Comparison of ENCODE assay signal across 1 cellular context in the genomic region with DNA sequence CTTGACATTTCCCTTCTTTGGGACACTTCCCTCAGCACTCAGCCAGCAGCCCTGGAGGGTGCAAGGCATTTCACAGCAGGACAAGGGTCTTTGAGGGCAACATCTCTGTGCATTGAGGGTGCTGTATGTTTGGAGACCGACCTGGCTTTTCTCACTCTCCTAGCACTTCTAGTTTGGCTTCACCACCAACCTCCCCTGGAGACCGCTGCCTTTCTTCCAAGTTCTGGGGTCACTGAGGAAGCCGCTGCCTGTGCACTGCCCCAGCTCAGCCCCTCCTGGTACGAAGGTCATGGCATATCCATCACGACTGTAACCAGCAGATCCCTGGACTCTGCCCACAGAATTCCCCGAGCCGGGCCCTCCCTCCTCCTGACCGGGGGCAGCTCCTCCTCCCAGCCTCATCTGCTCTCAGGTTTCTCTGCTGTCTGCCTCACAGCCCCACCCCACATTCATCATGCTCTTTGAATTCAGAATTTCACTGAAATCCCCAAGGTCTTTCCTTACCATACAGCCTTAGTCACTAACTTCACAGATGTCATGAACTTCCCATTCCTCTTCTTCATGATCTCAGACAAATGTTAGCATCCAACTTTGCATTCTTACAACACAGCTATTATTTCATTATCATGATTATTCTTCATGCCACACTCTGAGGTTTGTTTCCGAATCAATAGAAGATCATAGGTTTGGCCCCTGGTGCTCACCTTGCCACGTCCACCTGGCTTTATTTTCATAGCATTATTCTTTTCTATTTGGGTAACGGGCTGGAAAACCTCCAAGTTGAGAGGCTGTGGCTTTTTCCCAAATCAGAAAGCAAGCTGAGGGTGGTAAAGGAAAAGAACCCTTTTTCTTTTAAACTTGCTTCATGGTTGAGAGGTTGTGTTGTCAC.
TF ChIP-seq lines count a peak whose summit lies in the region.

No MANE protein-coding gene starts in this region.

TF ChIP-seq in HepG2, 621 proteins besides CTCF, POLR2A, EP300 and RAD21 (continued from another document and continues in another):
- TF ChIP-seq, protein P1, sequence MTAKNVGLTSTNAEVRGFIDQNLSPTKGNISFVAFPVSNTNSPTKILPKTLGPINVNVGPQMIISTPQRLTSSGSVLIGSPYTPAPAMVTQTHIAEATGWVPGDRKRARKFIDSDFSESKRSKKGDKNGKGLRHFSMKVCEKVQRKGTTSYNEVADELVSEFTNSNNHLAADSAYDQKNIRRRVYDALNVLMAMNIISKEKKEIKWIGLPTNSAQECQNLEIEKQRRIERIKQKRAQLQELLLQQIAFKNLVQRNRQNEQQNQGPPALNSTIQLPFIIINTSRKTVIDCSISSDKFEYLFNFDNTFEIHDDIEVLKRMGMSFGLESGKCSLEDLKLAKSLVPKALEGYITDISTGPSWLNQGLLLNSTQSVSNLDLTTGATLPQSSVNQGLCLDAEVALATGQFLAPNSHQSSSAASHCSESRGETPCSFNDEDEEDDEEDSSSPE (CRISPR knock-in tag; IDR thresholded peaks at IDR 0.05) = peak; percentile 42; the same call in 1 of the 2 replicates
- TF ChIP-seq SMC3 (IDR thresholded peaks at IDR 0.05; ENCODE audit: low read length) (no peak), ZNF451 (CRISPR knock-in tag; IDR thresholded peaks at IDR 0.05) (0 out of 2 replicates have a peak, but pooled peaks have one; percentile 38), ZNF841 (CRISPR knock-in tag; IDR thresholded peaks at IDR 0.05; ENCODE audit: borderline replicate concordance) (no peak), ZNF558 (CRISPR knock-in tag; IDR thresholded peaks at IDR 0.05; ENCODE audit: borderline replicate concordance) (no peak), TBX2 (CRISPR knock-in tag; IDR thresholded peaks at IDR 0.05; ENCODE audit: borderline replicate concordance) (peak; percentile 48), ZFP37 (CRISPR knock-in tag; IDR thresholded peaks at IDR 0.05; ENCODE audit: borderline replicate concordance) (0 out of 2 replicates have a peak, but pooled peaks have one; percentile 11), MED1 (CRISPR knock-in tag; IDR thresholded peaks at IDR 0.05) (peak; percentile 83), ZNF567 (CRISPR knock-in tag; IDR thresholded peaks at IDR 0.05; ENCODE audit: borderline replicate concordance) (no peak), ZMAT3 (CRISPR knock-in tag; conservative IDR thresholded peaks at IDR 0.05) (peak; percentile 80; the same call in 1 of the 2 replicates), ZSCAN25 (CRISPR knock-in tag; IDR thresholded peaks at IDR 0.05) (peak; percentile 56; the same call in 1 of the 2 replicates), IRF2 (CRISPR knock-in tag; IDR thresholded peaks at IDR 0.05) (peak; percentile 56; the same call in 1 of the 2 replicates), ZNF44 (CRISPR knock-in tag; IDR thresholded peaks at IDR 0.05) (no peak; the same call in 1 of the 2 replicates), HMG20B (CRISPR knock-in tag; conservative IDR thresholded peaks at IDR 0.05) (no peak), AGO2 (optimal IDR thresholded peaks at IDR 0.05; ENCODE audit: low read depth, low read length) (no peak), SAP130 (CRISPR knock-in tag; IDR thresholded peaks at IDR 0.05; ENCODE audit: low read depth) (peak; percentile 73), ZSCAN12 (CRISPR knock-in tag; IDR thresholded peaks at IDR 0.05) (no peak), NCOA5 (CRISPR knock-in tag; IDR thresholded peaks at IDR 0.05) (no peak), PAF1 (CRISPR knock-in tag; IDR thresholded peaks at IDR 0.05) (no peak), SPEN (CRISPR knock-in tag; IDR thresholded peaks at IDR 0.05; ENCODE audit: low read depth) (peak; percentile 86; the same call in 1 of the 2 replicates), ZFY (CRISPR knock-in tag; IDR thresholded peaks at IDR 0.05) (no peak), ATF1 (CRISPR knock-in tag; IDR thresholded peaks at IDR 0.05) (0 out of 2 replicates have a peak, but pooled peaks have one; percentile 11), KDM2A (CRISPR knock-in tag; IDR thresholded peaks at IDR 0.05; ENCODE audit: borderline replicate concordance, low read depth) (peak; percentile 50), ZNF296 (CRISPR knock-in tag; conservative IDR thresholded peaks at IDR 0.05) (no peak), PAWR (CRISPR knock-in tag; IDR thresholded peaks at IDR 0.05; ENCODE audit: borderline replicate concordance) (no peak), ARNTL (CRISPR knock-in tag; IDR thresholded peaks at IDR 0.05) (peak; percentile 55), ZNF850 (CRISPR knock-in tag; conservative IDR thresholded peaks at IDR 0.05) (no peak), KDM5B (CRISPR knock-in tag; IDR thresholded peaks at IDR 0.05; ENCODE audit: borderline replicate concordance) (peak; percentile 61; the same call in 1 of the 2 replicates)
- TF ChIP-seq, protein P2, sequence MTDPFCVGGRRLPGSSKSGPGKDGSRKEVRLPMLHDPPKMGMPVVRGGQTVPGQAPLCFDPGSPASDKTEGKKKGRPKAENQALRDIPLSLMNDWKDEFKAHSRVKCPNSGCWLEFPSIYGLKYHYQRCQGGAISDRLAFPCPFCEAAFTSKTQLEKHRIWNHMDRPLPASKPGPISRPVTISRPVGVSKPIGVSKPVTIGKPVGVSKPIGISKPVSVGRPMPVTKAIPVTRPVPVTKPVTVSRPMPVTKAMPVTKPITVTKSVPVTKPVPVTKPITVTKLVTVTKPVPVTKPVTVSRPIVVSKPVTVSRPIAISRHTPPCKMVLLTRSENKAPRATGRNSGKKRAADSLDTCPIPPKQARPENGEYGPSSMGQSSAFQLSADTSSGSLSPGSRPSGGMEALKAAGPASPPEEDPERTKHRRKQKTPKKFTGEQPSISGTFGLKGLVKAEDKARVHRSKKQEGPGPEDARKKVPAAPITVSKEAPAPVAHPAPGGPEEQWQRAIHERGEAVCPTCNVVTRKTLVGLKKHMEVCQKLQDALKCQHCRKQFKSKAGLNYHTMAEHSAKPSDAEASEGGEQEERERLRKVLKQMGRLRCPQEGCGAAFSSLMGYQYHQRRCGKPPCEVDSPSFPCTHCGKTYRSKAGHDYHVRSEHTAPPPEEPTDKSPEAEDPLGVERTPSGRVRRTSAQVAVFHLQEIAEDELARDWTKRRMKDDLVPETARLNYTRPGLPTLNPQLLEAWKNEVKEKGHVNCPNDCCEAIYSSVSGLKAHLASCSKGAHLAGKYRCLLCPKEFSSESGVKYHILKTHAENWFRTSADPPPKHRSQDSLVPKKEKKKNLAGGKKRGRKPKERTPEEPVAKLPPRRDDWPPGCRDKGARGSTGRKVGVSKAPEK (CRISPR knock-in tag; IDR thresholded peaks at IDR 0.05; ENCODE audit: borderline replicate concordance) = 0 out of 2 replicates have a peak, but pooled peaks have one; percentile 46
- TF ChIP-seq, protein P3, sequence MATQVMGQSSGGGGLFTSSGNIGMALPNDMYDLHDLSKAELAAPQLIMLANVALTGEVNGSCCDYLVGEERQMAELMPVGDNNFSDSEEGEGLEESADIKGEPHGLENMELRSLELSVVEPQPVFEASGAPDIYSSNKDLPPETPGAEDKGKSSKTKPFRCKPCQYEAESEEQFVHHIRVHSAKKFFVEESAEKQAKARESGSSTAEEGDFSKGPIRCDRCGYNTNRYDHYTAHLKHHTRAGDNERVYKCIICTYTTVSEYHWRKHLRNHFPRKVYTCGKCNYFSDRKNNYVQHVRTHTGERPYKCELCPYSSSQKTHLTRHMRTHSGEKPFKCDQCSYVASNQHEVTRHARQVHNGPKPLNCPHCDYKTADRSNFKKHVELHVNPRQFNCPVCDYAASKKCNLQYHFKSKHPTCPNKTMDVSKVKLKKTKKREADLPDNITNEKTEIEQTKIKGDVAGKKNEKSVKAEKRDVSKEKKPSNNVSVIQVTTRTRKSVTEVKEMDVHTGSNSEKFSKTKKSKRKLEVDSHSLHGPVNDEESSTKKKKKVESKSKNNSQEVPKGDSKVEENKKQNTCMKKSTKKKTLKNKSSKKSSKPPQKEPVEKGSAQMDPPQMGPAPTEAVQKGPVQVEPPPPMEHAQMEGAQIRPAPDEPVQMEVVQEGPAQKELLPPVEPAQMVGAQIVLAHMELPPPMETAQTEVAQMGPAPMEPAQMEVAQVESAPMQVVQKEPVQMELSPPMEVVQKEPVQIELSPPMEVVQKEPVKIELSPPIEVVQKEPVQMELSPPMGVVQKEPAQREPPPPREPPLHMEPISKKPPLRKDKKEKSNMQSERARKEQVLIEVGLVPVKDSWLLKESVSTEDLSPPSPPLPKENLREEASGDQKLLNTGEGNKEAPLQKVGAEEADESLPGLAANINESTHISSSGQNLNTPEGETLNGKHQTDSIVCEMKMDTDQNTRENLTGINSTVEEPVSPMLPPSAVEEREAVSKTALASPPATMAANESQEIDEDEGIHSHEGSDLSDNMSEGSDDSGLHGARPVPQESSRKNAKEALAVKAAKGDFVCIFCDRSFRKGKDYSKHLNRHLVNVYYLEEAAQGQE (IDR thresholded peaks at IDR 0.05; ENCODE audit: borderline replicate concordance in 1 of 2, low read depth in 1 of 2, low read length in 2 of 2) = peak in 1 of 2 experiments; percentile 58; a peak in 1 of 4 replicates
- TF ChIP-seq, protein P4, sequence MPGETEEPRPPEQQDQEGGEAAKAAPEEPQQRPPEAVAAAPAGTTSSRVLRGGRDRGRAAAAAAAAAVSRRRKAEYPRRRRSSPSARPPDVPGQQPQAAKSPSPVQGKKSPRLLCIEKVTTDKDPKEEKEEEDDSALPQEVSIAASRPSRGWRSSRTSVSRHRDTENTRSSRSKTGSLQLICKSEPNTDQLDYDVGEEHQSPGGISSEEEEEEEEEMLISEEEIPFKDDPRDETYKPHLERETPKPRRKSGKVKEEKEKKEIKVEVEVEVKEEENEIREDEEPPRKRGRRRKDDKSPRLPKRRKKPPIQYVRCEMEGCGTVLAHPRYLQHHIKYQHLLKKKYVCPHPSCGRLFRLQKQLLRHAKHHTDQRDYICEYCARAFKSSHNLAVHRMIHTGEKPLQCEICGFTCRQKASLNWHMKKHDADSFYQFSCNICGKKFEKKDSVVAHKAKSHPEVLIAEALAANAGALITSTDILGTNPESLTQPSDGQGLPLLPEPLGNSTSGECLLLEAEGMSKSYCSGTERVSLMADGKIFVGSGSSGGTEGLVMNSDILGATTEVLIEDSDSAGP (CRISPR knock-in tag; IDR thresholded peaks at IDR 0.05; ENCODE audit: borderline replicate concordance) = peak; percentile 55; the same call in 1 of the 2 replicates
- TF ChIP-seq, protein P5, sequence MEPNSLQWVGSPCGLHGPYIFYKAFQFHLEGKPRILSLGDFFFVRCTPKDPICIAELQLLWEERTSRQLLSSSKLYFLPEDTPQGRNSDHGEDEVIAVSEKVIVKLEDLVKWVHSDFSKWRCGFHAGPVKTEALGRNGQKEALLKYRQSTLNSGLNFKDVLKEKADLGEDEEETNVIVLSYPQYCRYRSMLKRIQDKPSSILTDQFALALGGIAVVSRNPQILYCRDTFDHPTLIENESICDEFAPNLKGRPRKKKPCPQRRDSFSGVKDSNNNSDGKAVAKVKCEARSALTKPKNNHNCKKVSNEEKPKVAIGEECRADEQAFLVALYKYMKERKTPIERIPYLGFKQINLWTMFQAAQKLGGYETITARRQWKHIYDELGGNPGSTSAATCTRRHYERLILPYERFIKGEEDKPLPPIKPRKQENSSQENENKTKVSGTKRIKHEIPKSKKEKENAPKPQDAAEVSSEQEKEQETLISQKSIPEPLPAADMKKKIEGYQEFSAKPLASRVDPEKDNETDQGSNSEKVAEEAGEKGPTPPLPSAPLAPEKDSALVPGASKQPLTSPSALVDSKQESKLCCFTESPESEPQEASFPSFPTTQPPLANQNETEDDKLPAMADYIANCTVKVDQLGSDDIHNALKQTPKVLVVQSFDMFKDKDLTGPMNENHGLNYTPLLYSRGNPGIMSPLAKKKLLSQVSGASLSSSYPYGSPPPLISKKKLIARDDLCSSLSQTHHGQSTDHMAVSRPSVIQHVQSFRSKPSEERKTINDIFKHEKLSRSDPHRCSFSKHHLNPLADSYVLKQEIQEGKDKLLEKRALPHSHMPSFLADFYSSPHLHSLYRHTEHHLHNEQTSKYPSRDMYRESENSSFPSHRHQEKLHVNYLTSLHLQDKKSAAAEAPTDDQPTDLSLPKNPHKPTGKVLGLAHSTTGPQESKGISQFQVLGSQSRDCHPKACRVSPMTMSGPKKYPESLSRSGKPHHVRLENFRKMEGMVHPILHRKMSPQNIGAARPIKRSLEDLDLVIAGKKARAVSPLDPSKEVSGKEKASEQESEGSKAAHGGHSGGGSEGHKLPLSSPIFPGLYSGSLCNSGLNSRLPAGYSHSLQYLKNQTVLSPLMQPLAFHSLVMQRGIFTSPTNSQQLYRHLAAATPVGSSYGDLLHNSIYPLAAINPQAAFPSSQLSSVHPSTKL (CRISPR knock-in tag; IDR thresholded peaks at IDR 0.05) = peak; percentile 88
- TF ChIP-seq, protein P6, sequence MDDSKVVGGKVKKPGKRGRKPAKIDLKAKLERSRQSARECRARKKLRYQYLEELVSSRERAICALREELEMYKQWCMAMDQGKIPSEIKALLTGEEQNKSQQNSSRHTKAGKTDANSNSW (CRISPR knock-in tag; IDR thresholded peaks at IDR 0.05; ENCODE audit: borderline replicate concordance) = no peak
- TF ChIP-seq, protein P7, sequence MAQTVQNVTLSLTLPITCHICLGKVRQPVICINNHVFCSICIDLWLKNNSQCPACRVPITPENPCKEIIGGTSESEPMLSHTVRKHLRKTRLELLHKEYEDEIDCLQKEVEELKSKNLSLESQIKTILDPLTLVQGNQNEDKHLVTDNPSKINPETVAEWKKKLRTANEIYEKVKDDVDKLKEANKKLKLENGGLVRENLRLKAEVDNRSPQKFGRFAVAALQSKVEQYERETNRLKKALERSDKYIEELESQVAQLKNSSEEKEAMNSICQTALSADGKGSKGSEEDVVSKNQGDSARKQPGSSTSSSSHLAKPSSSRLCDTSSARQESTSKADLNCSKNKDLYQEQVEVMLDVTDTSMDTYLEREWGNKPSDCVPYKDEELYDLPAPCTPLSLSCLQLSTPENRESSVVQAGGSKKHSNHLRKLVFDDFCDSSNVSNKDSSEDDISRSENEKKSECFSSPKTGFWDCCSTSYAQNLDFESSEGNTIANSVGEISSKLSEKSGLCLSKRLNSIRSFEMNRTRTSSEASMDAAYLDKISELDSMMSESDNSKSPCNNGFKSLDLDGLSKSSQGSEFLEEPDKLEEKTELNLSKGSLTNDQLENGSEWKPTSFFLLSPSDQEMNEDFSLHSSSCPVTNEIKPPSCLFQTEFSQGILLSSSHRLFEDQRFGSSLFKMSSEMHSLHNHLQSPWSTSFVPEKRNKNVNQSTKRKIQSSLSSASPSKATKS (CRISPR knock-in tag; IDR thresholded peaks at IDR 0.05) = no peak
- TF ChIP-seq, protein P8, sequence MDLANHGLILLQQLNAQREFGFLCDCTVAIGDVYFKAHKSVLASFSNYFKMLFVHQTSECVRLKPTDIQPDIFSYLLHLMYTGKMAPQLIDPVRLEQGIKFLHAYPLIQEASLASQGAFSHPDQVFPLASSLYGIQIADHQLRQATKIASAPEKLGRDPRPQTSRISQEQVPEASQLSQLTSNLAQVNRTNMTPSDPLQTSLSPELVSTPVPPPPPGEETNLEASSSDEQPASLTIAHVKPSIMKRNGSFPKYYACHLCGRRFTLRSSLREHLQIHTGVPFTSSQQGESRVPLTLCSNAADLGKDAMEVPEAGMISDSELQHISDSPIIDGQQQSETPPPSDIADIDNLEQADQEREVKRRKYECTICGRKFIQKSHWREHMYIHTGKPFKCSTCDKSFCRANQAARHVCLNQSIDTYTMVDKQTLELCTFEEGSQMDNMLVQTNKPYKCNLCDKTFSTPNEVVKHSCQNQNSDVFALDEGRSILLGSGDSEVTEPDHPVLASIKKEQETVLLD (CRISPR knock-in tag; IDR thresholded peaks at IDR 0.05; ENCODE audit: low read depth) = no peak
- TF ChIP-seq, protein P9, sequence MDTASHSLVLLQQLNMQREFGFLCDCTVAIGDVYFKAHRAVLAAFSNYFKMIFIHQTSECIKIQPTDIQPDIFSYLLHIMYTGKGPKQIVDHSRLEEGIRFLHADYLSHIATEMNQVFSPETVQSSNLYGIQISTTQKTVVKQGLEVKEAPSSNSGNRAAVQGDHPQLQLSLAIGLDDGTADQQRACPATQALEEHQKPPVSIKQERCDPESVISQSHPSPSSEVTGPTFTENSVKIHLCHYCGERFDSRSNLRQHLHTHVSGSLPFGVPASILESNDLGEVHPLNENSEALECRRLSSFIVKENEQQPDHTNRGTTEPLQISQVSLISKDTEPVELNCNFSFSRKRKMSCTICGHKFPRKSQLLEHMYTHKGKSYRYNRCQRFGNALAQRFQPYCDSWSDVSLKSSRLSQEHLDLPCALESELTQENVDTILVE (CRISPR knock-in tag; IDR thresholded peaks at IDR 0.05) = no peak
